Comparison of ENCODE assay signal across 25 cellular contexts in the genomic region with DNA sequence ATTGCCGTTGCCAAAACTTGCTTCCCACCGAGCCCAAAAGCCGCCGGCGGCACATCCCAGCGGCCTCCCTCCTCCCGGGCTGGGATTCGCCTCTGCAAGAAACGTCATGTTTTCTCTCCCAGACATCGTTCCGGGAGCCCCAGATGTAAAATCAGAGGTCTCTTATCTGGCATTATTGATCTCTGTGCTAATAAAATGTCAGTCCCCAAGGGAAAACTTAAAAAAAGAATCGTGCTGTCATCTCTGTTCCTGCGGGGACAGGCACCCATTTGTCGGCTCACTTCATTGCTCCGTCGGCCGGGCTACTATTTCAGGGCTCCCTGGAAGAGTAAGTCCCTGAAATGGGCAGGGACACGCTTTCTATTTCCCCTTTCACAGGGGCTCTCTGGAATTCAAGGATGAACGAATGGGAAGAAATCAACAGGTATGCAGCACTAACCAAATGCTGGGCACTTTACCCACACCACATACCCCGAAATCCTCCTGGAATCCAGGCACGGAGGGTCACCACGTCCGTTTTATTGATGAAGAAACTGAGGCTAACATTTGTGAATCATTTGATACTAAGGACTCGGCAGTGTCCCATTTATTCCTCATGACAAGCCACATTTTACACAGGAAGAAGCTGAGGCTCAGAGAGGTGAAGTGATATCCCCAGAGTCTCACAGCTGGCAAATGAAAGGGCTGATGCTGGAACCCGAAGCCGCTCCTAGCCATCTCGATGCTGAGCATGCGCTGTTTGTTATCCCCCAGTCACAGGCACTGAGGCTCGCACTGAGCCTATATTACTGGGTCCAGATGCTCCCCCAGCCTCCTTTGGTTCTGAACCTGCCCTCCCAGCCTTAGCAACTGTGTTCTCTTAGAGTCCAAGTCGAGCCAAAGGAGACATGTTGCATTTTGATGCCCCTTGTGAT. TPM values are rescaled to one million over a fixed set of nuclear protein-coding genes. Genes with fewer than 3 reads are reported as not detected.
A peak's percentile ranks its signal among the peaks of the same experiment; 100 is the strongest.
DNase-seq lines count a peak whose midpoint lies in the region; ATAC-seq, FAIRE-seq and TF ChIP-seq lines count a peak whose summit lies in the region.
"Had no signal": no experiment of that assay in that cellular context is flagged by ENCODE, and none has a peak within 500 bp of the region (broad histone marks: within the 10 kb centered on the region; RNA-seq: fewer than 3 reads in every experiment).

No MANE protein-coding gene starts in this region.

- H3K27me3 Mint-ChIP-seq in naive thymus-derived CD8-positive, alpha-beta T cell = peaks cover 34 to 63% (median 54%) of the 10 kb centered on the region in 5 donors

- peaks cover 0 to 5% (median 2%) of the 10 kb centered on the region in 9 donors for H3K9me3 Mint-ChIP-seq in naive thymus-derived CD8-positive, alpha-beta T cell
- H3K9me3 Mint-ChIP-seq: activated CD4-positive, alpha-beta memory T cell treated with anti-CD3 and anti-CD28 coated beads, Interleukin-2, amount 10 ng/mL, durations not matched to agents 7 days and 5 days; activated T-cell treated with anti-CD3 and anti-CD28 coated beads, Interleukin-2, amount 50 U/mL, for 24 hours; CD4-positive, alpha-beta T cell had no signal

- no peak for TF ChIP-seq POLR2A in H54 (IDR thresholded peaks at IDR 0.05; ENCODE audit: low read depth, low read length)

- DNase-seq in ELF-1 (ENCODE audit: low read depth, low spot score) = peak; percentile 53
- no peak for DNase-seq in SK-N-MC (ENCODE audit: low read depth, low spot score)
- peak; percentile 38 for DNase-seq in osteoblast (ENCODE audit: insufficient read length, low spot score, missing footprints)
- no peak for DNase-seq in activated CD4-positive, alpha-beta T cell treated with anti-CD3 and anti-CD28 coated beads for 1 hour
- DNase-seq in H54 (ENCODE audit: insufficient read length, low spot score) = no peak
- no peak for DNase-seq in naive thymus-derived CD8-positive, alpha-beta T cell
- DNase-seq: activated CD4-positive, alpha-beta memory T cell treated with anti-CD3 and anti-CD28 coated beads, Interleukin-2, amount 10 ng/mL, durations not matched to agents 7 days and 5 days; activated T-cell treated with anti-CD3 and anti-CD28 coated beads, Interleukin-2, amount 50 U/mL, for 24 hours; body of pancreas; CD4-positive, alpha-beta T cell; DMS79 treated with DMSO at 0.1 percent for 48 hours; foreskin melanocyte; GM23248; immature natural killer cell; KBM-7; NCI-H2029 treated with DMSO at 0.1 percent for 48 hours; NCI-H510A; stimulated activated naive CD4-positive, alpha-beta T cell treated with Interleukin-2 at 50 U/mL for 16 hours; transverse colon; WERI-Rb-1 had no signal

- ATAC-seq in GM21576 (IDR thresholded peaks at IDR 0.05; ENCODE audit: unreplicated experiment) = no peak
- ATAC-seq in naive thymus-derived CD8-positive, alpha-beta T cell = no peak
- ATAC-seq: body of pancreas had no signal

- H3K9me3 ChIP-seq in SK-N-MC (ENCODE audit: low read depth, low read length) (no peaks in the 10 kb centered on the region), iPS-18a (ENCODE audit: control insufficient read depth, low read depth, low read length) (no peaks in the 10 kb centered on the region), osteoblast (ENCODE audit: low read depth, low read length) (no peaks in the 10 kb centered on the region)
- H3K9me3 ChIP-seq: body of pancreas, transverse colon had no signal

- no peaks in the 10 kb centered on the region for H4K20me1 ChIP-seq in osteoblast (ENCODE audit: insufficient read depth, low read length)

- TF ChIP-seq CTCF in osteoblast (IDR thresholded peaks at IDR 0.05; ENCODE audit: extremely low read depth, low read depth, low read length) = no peak

- no peak overlapping the region for H3K4me3 Mint-ChIP-seq in naive thymus-derived CD8-positive, alpha-beta T cell
- H3K4me3 Mint-ChIP-seq: activated CD4-positive, alpha-beta memory T cell treated with anti-CD3 and anti-CD28 coated beads, Interleukin-2, amount 10 ng/mL, durations not matched to agents 7 days and 5 days; activated naive CD8-positive, alpha-beta T cell; activated T-cell treated with anti-CD3 and anti-CD28 coated beads, Interleukin-2, amount 50 U/mL, for 24 hours; CD4-positive, alpha-beta T cell had no signal

- POLR2A ChIA-PET in naive thymus-derived CD8-positive, alpha-beta T cell (lab: Charles Lee) = no interaction called here

- H3K36me3 ChIP-seq in SK-N-MC (ENCODE audit: insufficient read depth, low read length) (no peaks in the 10 kb centered on the region), iPS-18a (ENCODE audit: control insufficient read depth, low read depth, low read length) (no peaks in the 10 kb centered on the region), osteoblast (ENCODE audit: insufficient read depth, low read length) (no peaks in the 10 kb centered on the region)
- H3K36me3 ChIP-seq: transverse colon, WERI-Rb-1 had no signal

- H3K27me3 ChIP-seq in iPS-18a (ENCODE audit: control insufficient read depth, insufficient read depth, low read length) = peaks cover 60% of the 10 kb centered on the region
- peaks cover 14% of the 10 kb centered on the region for H3K27me3 ChIP-seq in osteoblast (ENCODE audit: insufficient read depth, low read length)

- peaks cover 0 to 3% (median 0%) of the 10 kb centered on the region in 3 donors for H3K36me3 Mint-ChIP-seq in naive thymus-derived CD8-positive, alpha-beta T cell
- H3K36me3 Mint-ChIP-seq: activated naive CD8-positive, alpha-beta T cell had no signal

- no peak overlapping the region for H3K27ac Mint-ChIP-seq in naive thymus-derived CD8-positive, alpha-beta T cell
- H3K27ac Mint-ChIP-seq: activated CD4-positive, alpha-beta memory T cell treated with anti-CD3 and anti-CD28 coated beads, Interleukin-2, amount 10 ng/mL, durations not matched to agents 7 days and 5 days; activated naive CD8-positive, alpha-beta T cell; activated T-cell treated with anti-CD3 and anti-CD28 coated beads, Interleukin-2, amount 50 U/mL, for 24 hours; CD4-positive, alpha-beta T cell; immature natural killer cell had no signal

- H3K4me1 Mint-ChIP-seq in naive thymus-derived CD8-positive, alpha-beta T cell = peaks cover 3 to 25% (median 8%) of the 10 kb centered on the region in 4 donors
- H3K4me1 Mint-ChIP-seq: activated CD4-positive, alpha-beta memory T cell treated with anti-CD3 and anti-CD28 coated beads, Interleukin-2, amount 10 ng/mL, durations not matched to agents 7 days and 5 days had no signal

- no peak overlapping the region for H3K27ac ChIP-seq in SK-N-MC
- no peak overlapping the region for H3K27ac ChIP-seq in iPS-18a (ENCODE audit: low read length)
- H3K27ac ChIP-seq in osteoblast (ENCODE audit: low read depth, low read length) = no peak overlapping the region
- H3K27ac ChIP-seq: body of pancreas, coronary artery, GM23248, transverse colon, WERI-Rb-1 had no signal

- FAIRE-seq in H54 (lab: Jason Lieb, UNC) = no peak

- H2AFZ ChIP-seq in osteoblast (ENCODE audit: low read length) = no peak overlapping the region
- H2AFZ ChIP-seq: GM23248 had no signal

- H3K4me3 ChIP-seq in SK-N-MC (peak overlapping the region; percentile 3; the same call in 1 of the 2 replicates), iPS-18a (ENCODE audit: low read length) (peak overlapping the region; percentile 39), osteoblast (ENCODE audit: insufficient read depth, low read length) (no peak overlapping the region)
- H3K4me3 ChIP-seq: body of pancreas, coronary artery, GM23248, transverse colon had no signal

- H3K4me1 ChIP-seq in iPS-18a (ENCODE audit: control insufficient read depth, low read depth, low read length) (peaks cover 28% of the 10 kb centered on the region), osteoblast (ENCODE audit: insufficient read depth, low read length) (no peaks in the 10 kb centered on the region)

- no peak overlapping the region for H3K4me2 ChIP-seq in osteoblast (ENCODE audit: insufficient read depth, low read length)

- no peaks in the 10 kb centered on the region for H3K79me2 ChIP-seq in osteoblast (ENCODE audit: insufficient read depth, low read length)

- no peak overlapping the region for H3K9ac ChIP-seq in SK-N-MC (ENCODE audit: insufficient read length)
- no peak overlapping the region for H3K9ac ChIP-seq in iPS-18a (ENCODE audit: low read length)
- H3K9ac ChIP-seq: GM23248 had no signal

RNA-seq across cellular contexts. Expression of a gene that starts 35.7 kb away (rescaled TPM):
- total RNA-seq in osteoblast = 1.5 and 2.2 TPM in 2 replicates
- not detected for total RNA-seq in naive thymus-derived CD8-positive, alpha-beta T cell
- not detected for polyA plus RNA-seq in naive thymus-derived CD8-positive, alpha-beta T cell
- total RNA-seq: activated CD4-positive, alpha-beta memory T cell treated with anti-CD3 and anti-CD28 coated beads, Interleukin-2, amount 10 ng/mL, durations not matched to agents 7 days and 5 days; body of pancreas; T-helper 1 cell treated with Interleukin-12 subunit alpha and Interleukin-12 subunit beta and Interleukin-4 antibody, amounts not matched to agents 30 ng/mL and 1 ng/mL, for 36 hours had no signal
- polyA plus RNA-seq: immature natural killer cell had no signal

Comparison
In these comparisons a context has a peak if more than half of its experiments do, and no peak if none do; other contexts are left out.
1. DNase-seq: peak in ELF-1 (single experiment) and osteoblast (single experiment); none in SK-N-MC (single experiment), activated CD4-positive, alpha-beta T cell treated with anti-CD3 and anti-CD28 coated beads for 1 hour (single experiment), H54 (single experiment) and naive thymus-derived CD8-positive, alpha-beta T cell (0 of 10).